Comparison of ENCODE assay signal across 22 cellular contexts in the genomic region with DNA sequence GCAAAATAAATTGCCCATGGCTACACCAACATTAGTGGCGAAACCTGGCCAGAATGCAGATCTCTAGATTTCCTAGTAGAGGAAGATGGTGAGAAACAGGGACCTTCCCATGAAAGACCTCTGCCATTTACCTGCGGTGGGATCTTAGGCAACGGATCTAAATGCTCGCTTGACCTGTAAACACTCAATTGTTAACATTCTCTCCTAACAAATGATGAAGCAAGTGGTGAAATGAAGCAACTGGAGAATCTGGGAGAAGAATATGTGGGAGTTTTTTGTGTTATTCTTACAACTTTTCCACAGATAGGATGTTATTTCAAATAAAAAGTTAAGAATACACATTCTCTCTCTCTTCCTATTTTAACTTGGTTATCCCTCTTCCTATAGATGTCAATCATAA. TPM values are rescaled to one million over a fixed set of nuclear protein-coding genes. Genes with fewer than 3 reads are reported as not detected.
DNase-seq lines count a peak whose midpoint lies in the region; ATAC-seq and TF ChIP-seq lines count a peak whose summit lies in the region.
"Had no signal": no experiment of that assay in that cellular context is flagged by ENCODE, and none has a peak within 500 bp of the region (broad histone marks: within the 10 kb centered on the region; RNA-seq: fewer than 3 reads in every experiment).

No MANE protein-coding gene starts in this region.

- peaks cover 0 to 12% of the 10 kb centered on the region in 2 donors for H3K4me1 ChIP-seq in adrenal gland (replicated peaks in 1 of 2)

- H3K9me3 Mint-ChIP-seq in activated CD4-positive, alpha-beta T cell treated with anti-CD3 and anti-CD28 coated beads, Interleukin-2, amount 10 ng/mL, durations not matched to agents 24 days and 14 days = no peaks in the 10 kb centered on the region
- H3K9me3 Mint-ChIP-seq in activated naive CD8-positive, alpha-beta T cell treated with anti-CD3 and anti-CD28 coated beads, Interleukin-2, amount 10 ng/mL, durations not matched to agents 7 days and 5 days = no peaks in the 10 kb centered on the region
- no peaks in the 10 kb centered on the region for H3K9me3 Mint-ChIP-seq in activated naive CD8-positive, alpha-beta T cell treated with anti-CD3 and anti-CD28 coated beads, Interleukin-2, amount 50 U/mL, for 24 hours
- H3K9me3 Mint-ChIP-seq in nephron = no peaks in the 10 kb centered on the region

- peaks cover 54% of the 10 kb centered on the region for H3K36me3 Mint-ChIP-seq in activated CD4-positive, alpha-beta T cell treated with anti-CD3 and anti-CD28 coated beads, Interleukin-2, amount 10 ng/mL, durations not matched to agents 24 days and 14 days (ENCODE audit: low read depth)
- H3K36me3 Mint-ChIP-seq in activated naive CD8-positive, alpha-beta T cell treated with anti-CD3 and anti-CD28 coated beads, Interleukin-2, amount 10 ng/mL, durations not matched to agents 7 days and 5 days = peaks cover 54% of the 10 kb centered on the region
- peaks cover 42% of the 10 kb centered on the region for H3K36me3 Mint-ChIP-seq in activated naive CD8-positive, alpha-beta T cell treated with anti-CD3 and anti-CD28 coated beads, Interleukin-2, amount 50 U/mL, for 24 hours (ENCODE audit: low read depth)
- peaks cover 48% of the 10 kb centered on the region for H3K36me3 Mint-ChIP-seq in nephron (ENCODE audit: low read depth)

- no peaks in the 10 kb centered on the region for H3K27me3 ChIP-seq in adrenal gland
- H3K27me3 ChIP-seq: BLaER1 treated with 17β-estradiol and CSF1 and Interleukin-3, amounts not matched to agents 10 nM and 100 nM; SJCRH30 had no signal

- H3K27me3 Mint-ChIP-seq in activated CD4-positive, alpha-beta T cell treated with anti-CD3 and anti-CD28 coated beads, Interleukin-2, amount 10 ng/mL, durations not matched to agents 24 days and 14 days = no peaks in the 10 kb centered on the region
- no peaks in the 10 kb centered on the region for H3K27me3 Mint-ChIP-seq in activated naive CD8-positive, alpha-beta T cell treated with anti-CD3 and anti-CD28 coated beads, Interleukin-2, amount 10 ng/mL, durations not matched to agents 7 days and 5 days
- H3K27me3 Mint-ChIP-seq in activated naive CD8-positive, alpha-beta T cell treated with anti-CD3 and anti-CD28 coated beads, Interleukin-2, amount 50 U/mL, for 24 hours = no peaks in the 10 kb centered on the region
- H3K27me3 Mint-ChIP-seq in nephron (ENCODE audit: low read depth) = no peaks in the 10 kb centered on the region

- H3K27ac Mint-ChIP-seq in activated CD4-positive, alpha-beta T cell treated with anti-CD3 and anti-CD28 coated beads, Interleukin-2, amount 10 ng/mL, durations not matched to agents 24 days and 14 days = peak overlapping the region; percentile 72
- peak overlapping the region; percentile 81 for H3K27ac Mint-ChIP-seq in activated naive CD8-positive, alpha-beta T cell treated with anti-CD3 and anti-CD28 coated beads, Interleukin-2, amount 10 ng/mL, durations not matched to agents 7 days and 5 days
- no peak overlapping the region for H3K27ac Mint-ChIP-seq in activated naive CD8-positive, alpha-beta T cell treated with anti-CD3 and anti-CD28 coated beads, Interleukin-2, amount 50 U/mL, for 24 hours
- H3K27ac Mint-ChIP-seq in nephron = peak overlapping the region in 2 of 3 experiments; percentile 77 to 78

- no peak overlapping the region for H3K4me3 ChIP-seq in adrenal gland
- H3K4me3 ChIP-seq: BLaER1 treated with 17β-estradiol and CSF1 and Interleukin-3, amounts not matched to agents 10 nM and 100 nM; SJCRH30 had no signal

- POLR2A ChIA-PET in activated naive CD8-positive, alpha-beta T cell treated with anti-CD3 and anti-CD28 coated beads, Interleukin-2, amount 10 ng/mL, durations not matched to agents 7 days and 5 days (lab: Charles Lee) = interaction anchor here (1.8 to 4.4 kb wide), 3 partner anchors 18 to 189 kb away, joined by 4 to 95 read pairs (median 24); partner anchors contain the start of gene HIC1

- 87 to 95% (median 92%) methylated on average over 4 of the region's 4 CpGs for WGBS in adrenal gland, 4 donors

- intact Hi-C loops in activated CD4-positive, alpha-beta T cell treated with anti-CD3 and anti-CD28 coated beads, Interleukin-2, amount 10 ng/mL, durations not matched to agents 24 days and 14 days (cut with micrococcal nuclease) = no loop called here
- intact Hi-C loops in adrenal gland (cut with DNase I) = no loop called here

- no peaks in the 10 kb centered on the region for H3K9me3 ChIP-seq in adrenal gland (replicated peaks in 1 of 3)
- H3K9me3 ChIP-seq: BLaER1 treated with 17β-estradiol and CSF1 and Interleukin-3, amounts not matched to agents 10 nM and 100 nM; SJCRH30 had no signal

- peaks cover 0 to 9% of the 10 kb centered on the region in 2 donors for H3K36me3 ChIP-seq in adrenal gland (replicated peaks in 1 of 2)
- H3K36me3 ChIP-seq: SJCRH30 had no signal

- TF ChIP-seq POLR2A in adrenal gland (IDR thresholded peaks at IDR 0.05) = no peak

- no peak for DNase-seq in activated CD4-positive, alpha-beta T cell treated with anti-CD3 and anti-CD28 coated beads, Interleukin-2, amount 10 ng/mL, durations not matched to agents 24 days and 14 days
- no peak for DNase-seq in activated CD4-positive, alpha-beta T cell treated with anti-CD3 and anti-CD28 coated beads, Interleukin-2, amount 50 U/mL, for 4 hours
- no peak for DNase-seq in activated naive CD8-positive, alpha-beta T cell treated with anti-CD3 and anti-CD28 coated beads, Interleukin-2, amount 10 ng/mL, durations not matched to agents 7 days and 5 days
- DNase-seq in activated naive CD8-positive, alpha-beta T cell treated with anti-CD3 and anti-CD28 coated beads, Interleukin-2, amount 50 U/mL, for 24 hours = no peak
- peak; percentile 69 for DNase-seq in amniotic epithelial cell (ENCODE audit: low read depth)
- DNase-seq in adrenal gland = no peak
- DNase-seq: DMS53, KBM-7, MM.1S, NCI-H1048, NCI-H1417 treated with DMSO at 0.1 percent for 48 hours, NCI-H187, NCI-H446 treated with DMSO at 0.1 percent for 48 hours, NCI-H526 treated with DMSO at 0.1 percent for 48 hours, OCI-M1, SJCRH30 had no signal

- H3K27ac ChIP-seq in adrenal gland = no peak overlapping the region
- H3K27ac ChIP-seq: 22Rv1; BLaER1 treated with 17β-estradiol and CSF1 and Interleukin-3, amounts not matched to agents 10 nM and 100 nM; HL-60; SJCRH30 had no signal

- TF ChIP-seq CTCF in nephron (IDR thresholded peaks at IDR 0.05; ENCODE audit: unreplicated experiment in 3 of 3) (no peak), adrenal gland (IDR thresholded peaks at IDR 0.05) (no peak)

- ATAC-seq in activated naive CD8-positive, alpha-beta T cell treated with anti-CD3 and anti-CD28 coated beads, Interleukin-2, amount 10 ng/mL, durations not matched to agents 7 days and 5 days (ENCODE audit: low read depth) = no peak
- ATAC-seq in activated naive CD8-positive, alpha-beta T cell treated with anti-CD3 and anti-CD28 coated beads, Interleukin-2, amount 50 U/mL, for 24 hours = no peak
- ATAC-seq in HG02973 (IDR thresholded peaks at IDR 0.05; ENCODE audit: unreplicated experiment) = no peak
- ATAC-seq: HepG2 had no signal

- H3K4me3 Mint-ChIP-seq in activated CD4-positive, alpha-beta T cell treated with anti-CD3 and anti-CD28 coated beads, Interleukin-2, amount 10 ng/mL, durations not matched to agents 24 days and 14 days = no peak overlapping the region
- no peak overlapping the region for H3K4me3 Mint-ChIP-seq in activated naive CD8-positive, alpha-beta T cell treated with anti-CD3 and anti-CD28 coated beads, Interleukin-2, amount 10 ng/mL, durations not matched to agents 7 days and 5 days
- no peak overlapping the region for H3K4me3 Mint-ChIP-seq in activated naive CD8-positive, alpha-beta T cell treated with anti-CD3 and anti-CD28 coated beads, Interleukin-2, amount 50 U/mL, for 24 hours
- H3K4me3 Mint-ChIP-seq in nephron = no peak overlapping the region

- H3K4me1 Mint-ChIP-seq in activated CD4-positive, alpha-beta T cell treated with anti-CD3 and anti-CD28 coated beads, Interleukin-2, amount 10 ng/mL, durations not matched to agents 24 days and 14 days = peaks cover 67% of the 10 kb centered on the region
- peaks cover 59% of the 10 kb centered on the region for H3K4me1 Mint-ChIP-seq in activated naive CD8-positive, alpha-beta T cell treated with anti-CD3 and anti-CD28 coated beads, Interleukin-2, amount 10 ng/mL, durations not matched to agents 7 days and 5 days
- H3K4me1 Mint-ChIP-seq in activated naive CD8-positive, alpha-beta T cell treated with anti-CD3 and anti-CD28 coated beads, Interleukin-2, amount 50 U/mL, for 24 hours = peaks cover 51% of the 10 kb centered on the region
- peaks cover 20% of the 10 kb centered on the region for H3K4me1 Mint-ChIP-seq in nephron

RNA-seq across cellular contexts. Expression of gene SMG6, which starts 56.6 kb away (rescaled TPM):
- 31.6 and 36.2 TPM in 2 replicates for total RNA-seq in activated CD4-positive, alpha-beta T cell treated with anti-CD3 and anti-CD28 coated beads, Interleukin-2, amount 10 ng/mL, durations not matched to agents 24 days and 14 days
- 10 to 100 TPM; 48.5 to 58.3 TPM for total RNA-seq in activated naive CD8-positive, alpha-beta T cell treated with anti-CD3 and anti-CD28 coated beads, Interleukin-2, amount 10 ng/mL, durations not matched to agents 7 days and 5 days
- 10 to 100 TPM; 35.6 to 85.1 (median 50.5) TPM for total RNA-seq in adrenal gland
- 10 to 100 TPM; 37.6 to 46.3 (median 44.0) TPM for polyA plus RNA-seq in adrenal gland

RNA-seq across cellular contexts. Expression of gene SRR, which starts 56.7 kb away (rescaled TPM):
- total RNA-seq in activated CD4-positive, alpha-beta T cell treated with anti-CD3 and anti-CD28 coated beads, Interleukin-2, amount 10 ng/mL, durations not matched to agents 24 days and 14 days = 13.8 and 15.6 TPM in 2 replicates
- total RNA-seq in activated naive CD8-positive, alpha-beta T cell treated with anti-CD3 and anti-CD28 coated beads, Interleukin-2, amount 10 ng/mL, durations not matched to agents 7 days and 5 days = 10 to 100 TPM; 16.3 to 19.8 TPM
- total RNA-seq in adrenal gland = 10 to 100 TPM in 7 of 8 donors, 1 to 10 TPM in 1; 9.3 to 58.6 (median 19.7) TPM
- polyA plus RNA-seq in adrenal gland = 10 to 100 TPM in 1 of 3 donors, 1 to 10 TPM in 2; 3.8 to 18.0 (median 4.3) TPM
